In the genomic region with DNA sequence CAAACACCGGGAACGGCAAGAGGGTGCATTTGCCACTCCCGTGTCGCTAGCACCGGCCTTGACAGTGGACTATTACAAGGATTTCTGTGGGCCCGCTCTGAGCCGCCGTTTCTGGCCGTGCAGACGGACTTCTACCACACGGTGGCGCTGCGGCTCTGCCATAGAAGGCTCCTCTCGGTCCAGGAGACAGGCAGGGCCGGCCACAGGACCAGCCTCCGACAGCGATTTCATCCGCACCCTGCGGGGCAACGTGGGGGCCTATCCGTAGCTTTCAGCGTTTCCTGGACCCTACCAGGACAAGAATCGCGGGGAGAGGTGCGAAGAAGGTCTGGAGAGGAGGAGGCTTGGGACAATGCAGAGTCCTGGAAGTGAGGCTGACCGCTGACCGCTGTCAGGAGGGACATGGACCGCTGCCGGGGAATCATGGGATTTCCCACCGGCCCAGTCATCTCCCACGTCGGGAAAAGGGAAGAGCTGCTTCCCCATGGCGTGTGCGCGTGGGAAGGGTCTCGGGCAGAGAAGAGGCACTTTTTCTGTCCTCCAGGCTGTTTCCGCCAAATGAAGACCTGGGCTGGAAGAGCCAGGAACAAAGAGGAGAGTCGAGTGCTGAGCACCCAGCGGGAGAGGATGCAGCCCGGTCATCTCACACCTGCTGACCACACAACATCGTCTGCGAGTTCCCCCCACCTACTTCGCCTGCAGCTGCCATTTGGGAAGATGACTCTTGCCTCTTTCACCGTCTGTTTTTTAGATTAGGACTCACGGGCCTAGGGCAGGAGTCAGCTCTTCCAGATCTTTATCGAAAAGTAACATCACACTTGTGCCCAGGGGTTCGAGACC, we compare ENCODE assay signal across 8 cellular contexts. TPM values are rescaled to one million over a fixed set of nuclear protein-coding genes. Genes with fewer than 3 reads are reported as not detected.
DNase-seq lines count a peak whose midpoint lies in the region; ATAC-seq and TF ChIP-seq lines count a peak whose summit lies in the region.

No MANE protein-coding gene starts in this region.

- intact Hi-C loops in mammary epithelial cell (cut with micrococcal nuclease): loop anchor here (1.0 kb wide), 8 partner anchors 31 to 781 kb away; no protein-coding TSS in a partner anchor
- intact Hi-C loops in spleen (cut with DNase I; ENCODE audit: low total_unique reads): loop anchor here (5.0 to 10.0 kb wide), 2 partner anchors 654 to 777 kb away; no protein-coding TSS in a partner anchor

- peak overlapping the region; percentile 81 for H2AFZ ChIP-seq in mammary epithelial cell (ENCODE audit: low read depth, low read length)

- H3K36me3 ChIP-seq in mammary epithelial cell (ENCODE audit: insufficient read depth, low read length): no peaks in the 10 kb centered on the region
- no peaks in the 10 kb centered on the region for H3K36me3 ChIP-seq in spleen

- peaks cover 18% of the 10 kb centered on the region for H3K4me1 ChIP-seq in mammary epithelial cell (ENCODE audit: insufficient read depth, low read length)
- H3K4me1 ChIP-seq in spleen: peaks cover 7 to 26% (median 17%) of the 10 kb centered on the region in 6 donors

- peak overlapping the region; percentile 67 for H3K4me2 ChIP-seq in mammary epithelial cell (ENCODE audit: insufficient read depth, low read depth, low read length)

- peak; percentile 68 for ATAC-seq in HG02938 (IDR thresholded peaks at IDR 0.05; ENCODE audit: unreplicated experiment)
- no peak for ATAC-seq in GM18861 (IDR thresholded peaks at IDR 0.05; ENCODE audit: unreplicated experiment)

- H3K27ac ChIP-seq in mammary epithelial cell (ENCODE audit: insufficient read depth, low read depth, low read length): no peak overlapping the region
- peak overlapping the region in 2 of 8 donors; percentile 10 to 34 for H3K27ac ChIP-seq in spleen

- dilution Hi-C loops in mammary epithelial cell (cut with HindIII; ENCODE audit: low sequenced_read_pairs): no loop called here

- H3K4me3 ChIP-seq in WI38 (ENCODE audit: low read depth, low read length) (no peak overlapping the region), mammary epithelial cell (replicated peaks in 1 of 3; ENCODE audit: insufficient read depth in 1 of 3, low read depth in 2 of 3, low read length in 3 of 3) (peak overlapping the region in 1 of 3 experiments; percentile 26), spleen (peak overlapping the region in 4 of 8 donors; percentile 23 to 59 (median 26))

- H3K27me3 ChIP-seq in mammary epithelial cell (ENCODE audit: insufficient read depth, low read length): no peaks in the 10 kb centered on the region
- H3K27me3 ChIP-seq in spleen (replicated peaks in 1 of 7): no peaks in the 10 kb centered on the region

- no TSS peak for BruUV-seq in mammary epithelial cell (replicated peaks; lab: Mats Ljungman, UMichigan)

- TF ChIP-seq CTCF in GM10248 (IDR thresholded peaks at IDR 0.05; ENCODE audit: control extremely low read depth, extremely low read depth, low read depth, missing control alignments): peak; percentile 97
- peak; percentile 77 for TF ChIP-seq CTCF in WI38 (IDR thresholded peaks at IDR 0.05; ENCODE audit: low read depth, low read length)
- TF ChIP-seq CTCF in mammary epithelial cell (conservative IDR thresholded peaks at IDR 0.05 in 1 of 2, IDR thresholded peaks at IDR 0.05 in 1 of 2; ENCODE audit: extremely low read depth in 1 of 2, insufficient read depth in 1 of 2, low read depth in 1 of 2, low read length in 2 of 2): peak; percentile 81 to 95
- TF ChIP-seq CTCF in spleen (IDR thresholded peaks at IDR 0.05 in 8 of 11, conservative IDR thresholded peaks at IDR 0.05 in 3 of 11): peak; percentile 87 to 97 (median 92)

- no peaks in the 10 kb centered on the region for H3K79me2 ChIP-seq in mammary epithelial cell (ENCODE audit: insufficient read depth, low read length)

- POLR2A ChIA-PET in GM10248 (lab: Yijun Ruan, JAX): no interaction called here

- WGBS in mammary epithelial cell (ENCODE audit: low coverage, missing lambda C conversion rate): 53% methylated on average over 19 of the region's 47 CpGs
- 30 to 51% (median 30%) methylated on average over 32 to 47 of the region's 47 CpGs for WGBS in spleen, 5 donors

- in situ Hi-C loops in mammary epithelial cell (cut with MboI; ENCODE audit: low sequenced_read_pairs in 2 of 2): loop anchor here (5.0 to 25.0 kb wide), 3 partner anchors 399 to 734 kb away; a partner anchor contains a TSS

- no peak overlapping the region for H3K9ac ChIP-seq in mammary epithelial cell (ENCODE audit: insufficient read depth, low read length)

- H3K9me3 ChIP-seq in mammary epithelial cell (replicated peaks; ENCODE audit: insufficient read depth, low read length) (no peaks in the 10 kb centered on the region), spleen (no peaks in the 10 kb centered on the region)

- TF ChIP-seq POLR2A in spleen (IDR thresholded peaks at IDR 0.05): no peak

- H4K20me1 ChIP-seq in mammary epithelial cell (ENCODE audit: insufficient read depth, low read length): no peaks in the 10 kb centered on the region

- CTCF ChIA-PET in GM10248 (lab: Yijun Ruan, JAX) (interaction anchor here (0.7 to 3.6 kb wide), 29 partner anchors 12 to 784 kb away, joined by 3 to 64 read pairs (median 4); no protein-coding TSS in a partner anchor), mammary epithelial cell (lab: Charles Lee; ENCODE audit: low non-redundant PET) (interaction anchor here (0.6 to 1.0 kb wide), 2 partner anchors 146 to 781 kb away, joined by 3 to 10 read pairs; no protein-coding TSS in a partner anchor)

- DNase-seq in GM10248 (ENCODE audit: extremely low spot score) (peak; percentile 86), NCI-H2196 (lab: John Stamatoyannopoulos, UW; ENCODE audit: unreplicated experiment) (peak; percentile 90), mammary epithelial cell (peak; percentile 65), iris pigment epithelial cell (ENCODE audit: low read depth) (peak; percentile 75), spleen (peak; percentile 97)

RNA-seq across cellular contexts. Expression of a gene that starts 35.5 kb away (rescaled TPM):
- total RNA-seq in mammary epithelial cell (under 1 TPM in 1 of 2 donors, not detected in 1; 0.67 TPM), spleen (10 to 100 TPM in 2 of 7 donors, 1 to 10 TPM in 5; 2.4 to 12.3 (median 8.3) TPM)
- polyA plus RNA-seq in mammary epithelial cell (not detected), spleen (1 to 10 TPM; 7.5 to 8.6 (median 7.8) TPM)
- polyA minus RNA-seq in mammary epithelial cell: not detected
